In the genomic region with DNA sequence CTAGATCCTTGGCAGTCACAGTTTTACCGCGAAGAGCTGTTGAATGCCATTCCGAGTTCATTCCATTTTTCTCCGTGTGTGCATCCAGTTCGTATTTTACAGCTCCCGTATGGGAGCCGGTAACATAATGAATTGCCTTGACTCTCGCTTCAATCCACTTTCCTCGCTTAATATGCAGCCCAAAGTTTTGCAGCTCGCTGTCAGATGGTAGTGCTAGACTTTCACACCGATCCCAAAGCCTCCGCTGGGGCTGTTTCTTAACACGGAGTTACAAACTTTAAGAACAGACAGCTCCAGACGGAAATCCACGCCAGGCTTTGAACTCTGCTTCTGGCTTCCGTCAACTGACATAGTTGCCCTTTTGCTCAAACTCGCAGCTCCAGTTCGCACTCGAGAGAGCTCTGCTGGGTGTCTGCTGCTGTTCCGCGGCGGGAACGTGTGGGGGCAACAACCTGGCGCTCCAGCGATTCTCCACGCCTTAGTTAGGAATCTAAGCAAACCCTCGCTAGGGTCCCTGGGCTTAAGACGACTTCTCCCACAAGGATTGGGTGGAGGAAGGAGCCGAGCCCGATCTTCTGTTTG, we compare ENCODE assay signal across 8 cellular contexts. TPM values are rescaled to one million over a fixed set of nuclear protein-coding genes. Genes with fewer than 3 reads are reported as not detected.
DNase-seq lines count a peak whose midpoint lies in the region; ATAC-seq, FAIRE-seq and TF ChIP-seq lines count a peak whose summit lies in the region.

No MANE protein-coding gene starts in this region.

- no peaks in the 10 kb centered on the region for H3K27me3 ChIP-seq in dorsolateral prefrontal cortex
- H3K27me3 ChIP-seq in HepG2 (ENCODE audit: control insufficient read depth in 1 of 2, insufficient read depth in 2 of 2, low read length in 2 of 2) = no peaks in the 10 kb centered on the region

- CTCF ChIA-PET in HepG2 (lab: Yijun Ruan, JAX; ENCODE audit: low intra/inter-chr PET ratio, low total read pairs) = interaction anchor here (1.5 kb wide), 1 partner anchor 90 kb away, joined by 4 read pairs; no protein-coding TSS in a partner anchor

- no peak for TF ChIP-seq RAD21 in HepG2 (CRISPR knock-in tag; IDR thresholded peaks at IDR 0.05)

- H3K4me3 ChIP-seq in dorsolateral prefrontal cortex (peak overlapping the region; percentile 49 to 97 (median 69)), HepG2 (replicated peaks in 1 of 3; ENCODE audit: insufficient read depth in 1 of 3, low read depth in 2 of 3, low read length in 3 of 3) (peak overlapping the region; percentile 63 to 91 (median 67))

- H3K79me2 ChIP-seq in HepG2 (ENCODE audit: insufficient read depth, low read length) = peaks cover 15% of the 10 kb centered on the region

- H2AFZ ChIP-seq in HepG2 (ENCODE audit: low read length) = peak overlapping the region; percentile 99

- FAIRE-seq in HepG2 (lab: Jason Lieb, UNC) = peak; percentile 67

- TF ChIP-seq CTCF in dorsolateral prefrontal cortex (IDR thresholded peaks at IDR 0.05 in 54 of 56, conservative IDR thresholded peaks at IDR 0.05 in 2 of 56; ENCODE audit: low read depth in 1 of 56, partially characterized antibody in 56 of 56) (peak in 21 of 56 donors; percentile 3 to 26 (median 16)), HepG2 (CRISPR knock-in tag; IDR thresholded peaks at IDR 0.05) (peak; percentile 41)

- peak; percentile 70 to 81 for TF ChIP-seq POLR2A in HepG2 (IDR thresholded peaks at IDR 0.05; ENCODE audit: insufficient read depth in 1 of 2, low read depth in 2 of 2, low read length in 2 of 2)

- H4K20me1 ChIP-seq in HepG2 (ENCODE audit: insufficient read depth, low read length) = no peaks in the 10 kb centered on the region

- intact Hi-C loops in dorsolateral prefrontal cortex (cut with DNase I) = loop anchor here (5.0 to 10.0 kb wide), 4 partner anchors 90 to 218 kb away; partner anchors contain the start of gene HMGN2 (in 1 of the 2)
- intact Hi-C loops in HepG2 (cut with micrococcal nuclease; ENCODE audit: unreplicated experiment) = loop anchor here (5.0 kb wide), 1 partner anchor 90 kb away; no protein-coding TSS in a partner anchor

- under 1% methylated on average over 22 of the region's 30 CpGs for WGBS in HepG2 (ENCODE audit: low lambda C conversion rate)

- peak; percentile 91 for DNase-seq in GDM1 (lab: John Stamatoyannopoulos, UW)
- peak; percentile 64 for DNase-seq in NCI-H774 (lab: John Stamatoyannopoulos, UW)
- peak; percentile 73 to 81 for DNase-seq in activated CD4-positive, alpha-beta T cell treated with anti-CD3 and anti-CD28 coated beads, Interleukin-2, amount 50 U/mL, for 48 hours
- DNase-seq in dorsolateral prefrontal cortex = peak; percentile 50 to 91 (median 80)
- peak; percentile 88 for DNase-seq in HepG2 (ENCODE audit: low spot score)
- DNase-seq in stimulated activated CD4-positive, alpha-beta T cell treated with anti-CD3 and anti-CD28 coated beads, Interleukin-2, amount 100 ng/mL, for 4 hours (ENCODE audit: low read depth) = peak; percentile 65

- H3K27ac ChIP-seq in dorsolateral prefrontal cortex = peak overlapping the region; percentile 79 to 100 (median 98)
- H3K27ac ChIP-seq in HepG2 (ENCODE audit: extremely low read length, insufficient read depth, low read length) = peak overlapping the region; percentile 98

- peak overlapping the region; percentile 88 for H3K4me2 ChIP-seq in HepG2 (ENCODE audit: low read depth, low read length)

- no peaks in the 10 kb centered on the region for H3K9me3 ChIP-seq in HepG2 (ENCODE audit: low read length)

- TF ChIP-seq EP300 in HepG2 (IDR thresholded peaks at IDR 0.05; ENCODE audit: low read depth in 2 of 2, low read length in 2 of 2) (no peak), HepG2 (CRISPR knock-in tag; IDR thresholded peaks at IDR 0.05; ENCODE audit: borderline replicate concordance) (no peak)

- in situ Hi-C loops in HepG2 (cut with HindIII; ENCODE audit: extremely low pct_ligation_motif_present, low pct_unique_long_range_greater_than_20kb) = loop anchor here (5.0 kb wide), 1 partner anchor 95 kb away; the partner anchor contains the start of gene PIGV

- H3K36me3 ChIP-seq in HepG2 (replicated peaks in 1 of 2; ENCODE audit: control insufficient read depth in 1 of 2, insufficient read depth in 2 of 2, low read length in 2 of 2) = no peaks in the 10 kb centered on the region

- POLR2A ChIA-PET in HepG2 (lab: Yijun Ruan, JAX) = interaction anchor here (0.7 to 6.4 kb wide), 12 partner anchors 9 to 208 kb away, joined by 3 to 127 read pairs (median 8); partner anchors contain the start of genes GPATCH3 and PIGV

- peak overlapping the region; percentile 83 for H3K9ac ChIP-seq in HepG2 (ENCODE audit: insufficient read depth, low read depth, low read length)

- peak; percentile 40 for ATAC-seq in HG03354 (IDR thresholded peaks at IDR 0.05; ENCODE audit: poor library complexity, severe bottlenecking, unreplicated experiment)
- ATAC-seq in HepG2 = peak; percentile 62
- no peak for ATAC-seq in HG02870 (IDR thresholded peaks at IDR 0.05; ENCODE audit: unreplicated experiment)

- BruUV-seq in HepG2 (replicated peaks; lab: Mats Ljungman, UMichigan) = no TSS peak

- H3K4me1 ChIP-seq in HepG2 (ENCODE audit: insufficient read depth, low read length) = peaks cover 45% of the 10 kb centered on the region

TF ChIP-seq in HepG2, 621 proteins besides CTCF, POLR2A, EP300 and RAD21 (continues in another document):
- TF ChIP-seq ATM (IDR thresholded peaks at IDR 0.05; ENCODE audit: borderline replicate concordance) (no peak), HMGA1 (CRISPR knock-in tag; conservative IDR thresholded peaks at IDR 0.05) (no peak), RBAK (CRISPR knock-in tag; IDR thresholded peaks at IDR 0.05) (peak; percentile 47; the same call in 1 of the 2 replicates), NAIF1 (CRISPR knock-in tag; IDR thresholded peaks at IDR 0.05; ENCODE audit: borderline replicate concordance) (no peak), ZNF280D (CRISPR knock-in tag; IDR thresholded peaks at IDR 0.05) (no peak; the same call in 1 of the 2 replicates), ZNF850 (CRISPR knock-in tag; conservative IDR thresholded peaks at IDR 0.05) (no peak), FOXP1 (IDR thresholded peaks at IDR 0.05) (no peak), FOXP1 (CRISPR knock-in tag; IDR thresholded peaks at IDR 0.05) (no peak), MEF2D (CRISPR knock-in tag; IDR thresholded peaks at IDR 0.05) (no peak; the same call in 1 of the 2 replicates), DDIT3 (CRISPR knock-in tag; IDR thresholded peaks at IDR 0.05) (no peak), JUNB (CRISPR knock-in tag; IDR thresholded peaks at IDR 0.05; ENCODE audit: borderline replicate concordance) (no peak), ZNF24 (IDR thresholded peaks at IDR 0.05) (0 out of 2 replicates have a peak, but pooled peaks have one; percentile 45), PAX8 (CRISPR knock-in tag; IDR thresholded peaks at IDR 0.05; ENCODE audit: borderline replicate concordance) (no peak)

RNA-seq across cellular contexts. Expression of gene ARID1A, which starts 3.5 kb away (rescaled TPM):
- total RNA-seq in dorsolateral prefrontal cortex = 100 to 1,000 TPM in 34 of 120 experiments, 10 to 100 TPM in 86; 65.3 to 158 (median 93.3) TPM
- total RNA-seq in HepG2 (2016; rRNA removed; fragmentation: Illumina TruSeq; extraction: Trizol) = 11.9 and 18.4 TPM in 2 replicates
- 4.1 and 5.0 TPM in 2 replicates for total RNA-seq in HepG2 (2016; cell fraction: cytosol; rRNA removed; fragmentation: Illumina TruSeq; extraction: Trizol; ENCODE audit: low read depth)
- total RNA-seq in HepG2 (2016; cell fraction: insoluble cytoplasmic fraction; rRNA removed; fragmentation: Illumina TruSeq; extraction: Trizol) = 10.4 and 13.8 TPM in 2 replicates
- total RNA-seq in HepG2 (2016; cell fraction: membrane; rRNA removed; fragmentation: Illumina TruSeq; extraction: Trizol) = 10.6 and 11.3 TPM in 2 replicates
- 20.9 and 30.6 TPM in 2 replicates for total RNA-seq in HepG2 (2016; cell fraction: nucleus; rRNA removed; fragmentation: Illumina TruSeq; extraction: Trizol)
- 12.3 and 15.9 TPM in 2 replicates for polyA plus RNA-seq in HepG2 (2011; rRNA removed)
- 6.7 and 7.1 TPM in 2 replicates for polyA plus RNA-seq in HepG2 (2011; cell fraction: cytosol; rRNA removed)
- 34.6 and 44.4 TPM in 2 replicates for polyA plus RNA-seq in HepG2 (2011; cell fraction: nucleus; rRNA removed)
- 22.4 and 26.3 TPM in 2 replicates for polyA plus RNA-seq in HepG2 (2012)
- polyA plus RNA-seq in HepG2 (2016; cell fraction: cytosol; fragmentation: Illumina TruSeq; extraction: Trizol; ENCODE audit: low read depth) = 0.76 and 0.82 TPM in 2 replicates
- 19.7 and 29.5 TPM in 2 replicates for polyA plus RNA-seq in HepG2 (2016; cell fraction: insoluble cytoplasmic fraction; fragmentation: Illumina TruSeq; extraction: Trizol; ENCODE audit: low read depth)
- 1.7 and 2.3 TPM in 2 replicates for polyA plus RNA-seq in HepG2 (2016; cell fraction: membrane; fragmentation: Illumina TruSeq; extraction: Trizol; ENCODE audit: low read depth)
- polyA plus RNA-seq in HepG2 (2016; cell fraction: nucleus; fragmentation: Illumina TruSeq; extraction: Trizol; ENCODE audit: insufficient read depth, low read depth) = 63.3 and 66.4 TPM in 2 replicates
- polyA minus RNA-seq in HepG2 (2011; rRNA and poly(A)+ RNA removed; ENCODE audit: low replicate concordance) = 17.9 and 25.6 TPM in 2 replicates
- 22.4 and 28.0 TPM in 2 replicates for polyA minus RNA-seq in HepG2 (2011; cell fraction: cytosol; rRNA and poly(A)+ RNA removed)
- polyA minus RNA-seq in HepG2 (2011; cell fraction: nucleus; rRNA and poly(A)+ RNA removed) = 25.2 and 31.6 TPM in 2 replicates
